In the genomic region with DNA sequence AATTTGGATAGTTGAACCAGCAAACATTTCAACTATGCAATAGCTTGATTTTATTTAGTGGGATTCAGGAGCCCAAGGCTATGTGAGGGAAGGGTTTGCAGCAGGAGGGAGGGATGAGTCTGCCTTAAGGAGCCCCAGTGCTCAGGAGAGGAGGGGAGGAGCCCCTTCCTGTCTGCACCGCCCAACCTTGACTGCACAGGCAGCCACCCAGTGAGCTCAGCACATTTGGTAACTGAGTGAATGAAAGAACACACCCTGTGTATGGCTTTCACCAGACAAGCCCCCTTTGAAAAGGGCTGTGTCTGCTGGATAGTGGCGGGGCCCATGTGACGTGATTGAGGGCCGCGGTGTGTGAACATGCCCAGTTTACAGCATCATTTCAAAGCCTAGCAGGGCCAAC, we compare ENCODE assay signal across 1 cellular context.
TF ChIP-seq lines count a peak whose summit lies in the region.

No MANE protein-coding gene starts in this region.

TF ChIP-seq in H1, 55 proteins besides CTCF, POLR2A, EP300 and RAD21:
- TF ChIP-seq TAF7 (optimal IDR thresholded peaks at IDR 0.05; ENCODE audit: borderline replicate concordance, low read depth, low read length) (no peak), CTBP2 (IDR thresholded peaks at IDR 0.05; ENCODE audit: borderline replicate concordance, insufficient read depth, insufficient read length, low read length) (no peak), SP1 (IDR thresholded peaks at IDR 0.05; ENCODE audit: low read depth, low read length) (no peak), SUZ12 (IDR thresholded peaks at IDR 0.05; ENCODE audit: low read length) (no peak), EGR1 (IDR thresholded peaks at IDR 0.05; ENCODE audit: borderline replicate concordance, low read depth, low read length) (no peak), CEBPB (IDR thresholded peaks at IDR 0.05; ENCODE audit: low read depth, low read length) (no peak), SIN3A (conservative IDR thresholded peaks at IDR 0.05 in 1 of 2, IDR thresholded peaks at IDR 0.05 in 1 of 2; ENCODE audit: low read depth in 1 of 2, low read length in 2 of 2) (no peak), BCL11A (IDR thresholded peaks at IDR 0.05; ENCODE audit: low read depth in 2 of 2, low read length in 2 of 2) (no peak), PHF8 (conservative IDR thresholded peaks at IDR 0.05; ENCODE audit: low read depth, low read length) (no peak), POLR2AphosphoS5 (IDR thresholded peaks at IDR 0.05; ENCODE audit: low read depth, low read length) (no peak), GABPA (IDR thresholded peaks at IDR 0.05; ENCODE audit: borderline replicate concordance, insufficient read depth, low read length) (no peak), POU5F1 (IDR thresholded peaks at IDR 0.05; ENCODE audit: low read depth, low read length) (no peak), JUND (IDR thresholded peaks at IDR 0.05; ENCODE audit: low read length) (no peak), RXRA (IDR thresholded peaks at IDR 0.05; ENCODE audit: insufficient read depth, low read depth, low read length) (no peak), MAFK (IDR thresholded peaks at IDR 0.05; ENCODE audit: low read depth, low read length) (no peak), BRCA1 (IDR thresholded peaks at IDR 0.05; ENCODE audit: low read depth, low read length) (no peak), SAP30 (IDR thresholded peaks at IDR 0.05; ENCODE audit: insufficient read depth, insufficient replicate concordance, low read length) (no peak), CBX5 (IDR thresholded peaks at IDR 0.05; ENCODE audit: low read depth, low read length) (no peak), NANOG (IDR thresholded peaks at IDR 0.05; ENCODE audit: insufficient read depth, low read depth, low read length, poor library complexity, severe bottlenecking) (no peak)
- TF ChIP-seq, protein P1, sequence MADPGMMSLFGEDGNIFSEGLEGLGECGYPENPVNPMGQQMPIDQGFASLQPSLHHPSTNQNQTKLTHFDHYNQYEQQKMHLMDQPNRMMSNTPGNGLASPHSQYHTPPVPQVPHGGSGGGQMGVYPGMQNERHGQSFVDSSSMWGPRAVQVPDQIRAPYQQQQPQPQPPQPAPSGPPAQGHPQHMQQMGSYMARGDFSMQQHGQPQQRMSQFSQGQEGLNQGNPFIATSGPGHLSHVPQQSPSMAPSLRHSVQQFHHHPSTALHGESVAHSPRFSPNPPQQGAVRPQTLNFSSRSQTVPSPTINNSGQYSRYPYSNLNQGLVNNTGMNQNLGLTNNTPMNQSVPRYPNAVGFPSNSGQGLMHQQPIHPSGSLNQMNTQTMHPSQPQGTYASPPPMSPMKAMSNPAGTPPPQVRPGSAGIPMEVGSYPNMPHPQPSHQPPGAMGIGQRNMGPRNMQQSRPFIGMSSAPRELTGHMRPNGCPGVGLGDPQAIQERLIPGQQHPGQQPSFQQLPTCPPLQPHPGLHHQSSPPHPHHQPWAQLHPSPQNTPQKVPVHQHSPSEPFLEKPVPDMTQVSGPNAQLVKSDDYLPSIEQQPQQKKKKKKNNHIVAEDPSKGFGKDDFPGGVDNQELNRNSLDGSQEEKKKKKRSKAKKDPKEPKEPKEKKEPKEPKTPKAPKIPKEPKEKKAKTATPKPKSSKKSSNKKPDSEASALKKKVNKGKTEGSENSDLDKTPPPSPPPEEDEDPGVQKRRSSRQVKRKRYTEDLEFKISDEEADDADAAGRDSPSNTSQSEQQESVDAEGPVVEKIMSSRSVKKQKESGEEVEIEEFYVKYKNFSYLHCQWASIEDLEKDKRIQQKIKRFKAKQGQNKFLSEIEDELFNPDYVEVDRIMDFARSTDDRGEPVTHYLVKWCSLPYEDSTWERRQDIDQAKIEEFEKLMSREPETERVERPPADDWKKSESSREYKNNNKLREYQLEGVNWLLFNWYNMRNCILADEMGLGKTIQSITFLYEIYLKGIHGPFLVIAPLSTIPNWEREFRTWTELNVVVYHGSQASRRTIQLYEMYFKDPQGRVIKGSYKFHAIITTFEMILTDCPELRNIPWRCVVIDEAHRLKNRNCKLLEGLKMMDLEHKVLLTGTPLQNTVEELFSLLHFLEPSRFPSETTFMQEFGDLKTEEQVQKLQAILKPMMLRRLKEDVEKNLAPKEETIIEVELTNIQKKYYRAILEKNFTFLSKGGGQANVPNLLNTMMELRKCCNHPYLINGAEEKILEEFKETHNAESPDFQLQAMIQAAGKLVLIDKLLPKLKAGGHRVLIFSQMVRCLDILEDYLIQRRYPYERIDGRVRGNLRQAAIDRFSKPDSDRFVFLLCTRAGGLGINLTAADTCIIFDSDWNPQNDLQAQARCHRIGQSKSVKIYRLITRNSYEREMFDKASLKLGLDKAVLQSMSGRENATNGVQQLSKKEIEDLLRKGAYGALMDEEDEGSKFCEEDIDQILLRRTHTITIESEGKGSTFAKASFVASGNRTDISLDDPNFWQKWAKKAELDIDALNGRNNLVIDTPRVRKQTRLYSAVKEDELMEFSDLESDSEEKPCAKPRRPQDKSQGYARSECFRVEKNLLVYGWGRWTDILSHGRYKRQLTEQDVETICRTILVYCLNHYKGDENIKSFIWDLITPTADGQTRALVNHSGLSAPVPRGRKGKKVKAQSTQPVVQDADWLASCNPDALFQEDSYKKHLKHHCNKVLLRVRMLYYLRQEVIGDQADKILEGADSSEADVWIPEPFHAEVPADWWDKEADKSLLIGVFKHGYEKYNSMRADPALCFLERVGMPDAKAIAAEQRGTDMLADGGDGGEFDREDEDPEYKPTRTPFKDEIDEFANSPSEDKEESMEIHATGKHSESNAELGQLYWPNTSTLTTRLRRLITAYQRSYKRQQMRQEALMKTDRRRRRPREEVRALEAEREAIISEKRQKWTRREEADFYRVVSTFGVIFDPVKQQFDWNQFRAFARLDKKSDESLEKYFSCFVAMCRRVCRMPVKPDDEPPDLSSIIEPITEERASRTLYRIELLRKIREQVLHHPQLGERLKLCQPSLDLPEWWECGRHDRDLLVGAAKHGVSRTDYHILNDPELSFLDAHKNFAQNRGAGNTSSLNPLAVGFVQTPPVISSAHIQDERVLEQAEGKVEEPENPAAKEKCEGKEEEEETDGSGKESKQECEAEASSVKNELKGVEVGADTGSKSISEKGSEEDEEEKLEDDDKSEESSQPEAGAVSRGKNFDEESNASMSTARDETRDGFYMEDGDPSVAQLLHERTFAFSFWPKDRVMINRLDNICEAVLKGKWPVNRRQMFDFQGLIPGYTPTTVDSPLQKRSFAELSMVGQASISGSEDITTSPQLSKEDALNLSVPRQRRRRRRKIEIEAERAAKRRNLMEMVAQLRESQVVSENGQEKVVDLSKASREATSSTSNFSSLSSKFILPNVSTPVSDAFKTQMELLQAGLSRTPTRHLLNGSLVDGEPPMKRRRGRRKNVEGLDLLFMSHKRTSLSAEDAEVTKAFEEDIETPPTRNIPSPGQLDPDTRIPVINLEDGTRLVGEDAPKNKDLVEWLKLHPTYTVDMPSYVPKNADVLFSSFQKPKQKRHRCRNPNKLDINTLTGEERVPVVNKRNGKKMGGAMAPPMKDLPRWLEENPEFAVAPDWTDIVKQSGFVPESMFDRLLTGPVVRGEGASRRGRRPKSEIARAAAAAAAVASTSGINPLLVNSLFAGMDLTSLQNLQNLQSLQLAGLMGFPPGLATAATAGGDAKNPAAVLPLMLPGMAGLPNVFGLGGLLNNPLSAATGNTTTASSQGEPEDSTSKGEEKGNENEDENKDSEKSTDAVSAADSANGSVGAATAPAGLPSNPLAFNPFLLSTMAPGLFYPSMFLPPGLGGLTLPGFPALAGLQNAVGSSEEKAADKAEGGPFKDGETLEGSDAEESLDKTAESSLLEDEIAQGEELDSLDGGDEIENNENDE (IDR thresholded peaks at IDR 0.05; ENCODE audit: insufficient replicate concordance, low read length) = no peak
